Comparison of ENCODE assay signal across 8 cellular contexts in genomic region chr14:77760381-77761204, GRCh38. TPM values are rescaled to one million over a fixed set of nuclear protein-coding genes. Genes with fewer than 3 reads are reported as not detected.
DNase-seq lines count a peak whose midpoint lies in the region; ATAC-seq, FAIRE-seq and TF ChIP-seq lines count a peak whose summit lies in the region.

Gene SNW1, minus strand, starts transcription at chr14:77761156. Its CDS starts 29 bp downstream, at chr14:77761127.

- H3K4me2 ChIP-seq in endothelial cell of umbilical vein (ENCODE audit: insufficient read depth, low read length): peak within 1 kb of the TSS; percentile 94

- H3K9me1 ChIP-seq in endothelial cell of umbilical vein (replicated peaks; ENCODE audit: control insufficient read depth, extremely low read depth, insufficient read depth, low read length): no peaks in the 10 kb centered on the region

- peak within 1 kb of the TSS; percentile 79 to 93 (median 82) for H3K4me3 ChIP-seq in endothelial cell of umbilical vein (replicated peaks in 1 of 3; ENCODE audit: insufficient read depth in 1 of 3, low read depth in 1 of 3, low read length in 3 of 3)

- TF ChIP-seq CTCF in C4-2B (conservative IDR thresholded peaks at IDR 0.05) (no peak), endothelial cell of umbilical vein (IDR thresholded peaks at IDR 0.05; ENCODE audit: extremely low read depth in 1 of 2, insufficient read depth in 1 of 2, low read depth in 1 of 2, low read length in 2 of 2) (no peak), mesothelial cell of epicardium (IDR thresholded peaks at IDR 0.05; ENCODE audit: unreplicated experiment) (no peak)

- FAIRE-seq in GM19239 (lab: Jason Lieb, UNC) (peak; percentile 99), endothelial cell of umbilical vein (lab: Jason Lieb, UNC) (peak; percentile 98)

- H3K79me2 ChIP-seq in endothelial cell of umbilical vein (ENCODE audit: control insufficient read depth, insufficient read depth, low read length): peaks cover 52% of the 10 kb centered on the region

- intact Hi-C loops in endothelial cell of umbilical vein (cut with micrococcal nuclease): loop anchor here (1.0 to 5.0 kb wide), 5 partner anchors 21 to 838 kb away; partner anchors contain the start of genes ADCK1, ALKBH1 and SLIRP

- TSS peak; percentile 88 for BruUV-seq in endothelial cell of umbilical vein (replicated peaks; lab: Mats Ljungman, UMichigan)

- peaks cover 8% of the 10 kb centered on the region for H3K4me1 ChIP-seq in endothelial cell of umbilical vein (ENCODE audit: control insufficient read depth, extremely low read depth, insufficient read depth, low read length)

- DNase-seq in GM19239 (ENCODE audit: insufficient read length, low spot score): peak; percentile 90
- peak; percentile 89 for DNase-seq in NK-92 treated with Interleukin-12 subunit alpha and Interleukin-12 subunit beta, amount 100 ng/mL, for 24 hours (lab: John Stamatoyannopoulos, UW)
- DNase-seq in activated CD8-positive, alpha-beta memory T cell treated with anti-CD3 and anti-CD28 coated beads, Interleukin-2, amount 50 U/mL, for 4 hours: peak; percentile 87
- DNase-seq in endothelial cell of umbilical vein (ENCODE audit: low read depth, low spot score): peak; percentile 96
- DNase-seq in mesothelial cell of epicardium (ENCODE audit: low spot score in 2 of 2, unreplicated experiment in 2 of 2): peak; percentile 86 to 91
- peak; percentile 86 to 90 for DNase-seq in stimulated activated CD8-positive, alpha-beta memory T cell treated with anti-CD3 and anti-CD28 coated beads, Interleukin-15, amount 100 ng/mL, for 48 hours (ENCODE audit: low read depth in 2 of 2)

- ATAC-seq in HG03457 (IDR thresholded peaks at IDR 0.05; ENCODE audit: unreplicated experiment): peak; percentile 88

- no peaks in the 10 kb centered on the region for H3K9me3 Mint-ChIP-seq in mesothelial cell of epicardium

- POLR2A ChIA-PET in endothelial cell of umbilical vein (lab: Charles Lee): interaction anchor here (0.9 kb wide), 1 partner anchor 9 kb away, joined by 3 read pairs; no protein-coding TSS in a partner anchor

- H3K27ac Mint-ChIP-seq in mesothelial cell of epicardium: peak within 1 kb of the TSS; percentile 98

- CTCF ChIA-PET in endothelial cell of umbilical vein (lab: Charles Lee): interaction anchor here (0.6 to 2.7 kb wide), 6 partner anchors 9 to 806 kb away, joined by 3 to 16 read pairs (median 5); partner anchors contain the start of gene ADCK1

- H3K27ac ChIP-seq in C4-2B: peak within 1 kb of the TSS; percentile 84
- peak within 1 kb of the TSS; percentile 94 for H3K27ac ChIP-seq in endothelial cell of umbilical vein (ENCODE audit: insufficient read depth, low read depth, low read length)

- peak within 1 kb of the TSS; percentile 99 for H3K4me3 Mint-ChIP-seq in mesothelial cell of epicardium

- peak within 1 kb of the TSS; percentile 98 for H3K9ac ChIP-seq in endothelial cell of umbilical vein (replicated peaks; ENCODE audit: extremely low read depth, insufficient read depth, low read length)

- H3K36me3 Mint-ChIP-seq in mesothelial cell of epicardium: peaks cover 13% of the 10 kb centered on the region

- H3K4me1 Mint-ChIP-seq in mesothelial cell of epicardium: peaks cover 21% of the 10 kb centered on the region

- no peaks in the 10 kb centered on the region for H3K36me3 ChIP-seq in endothelial cell of umbilical vein (ENCODE audit: control insufficient read depth in 2 of 2, extremely low read depth in 1 of 2, insufficient read depth in 2 of 2, low read length in 2 of 2)

- TF ChIP-seq POLR2A in endothelial cell of umbilical vein (IDR thresholded peaks at IDR 0.05; ENCODE audit: low read depth, low read length): peak; percentile 82

- dilution Hi-C loops in endothelial cell of umbilical vein (cut with MboI; ENCODE audit: extremely low pct_ligation_motif_present, low sequenced_read_pairs): no loop called here

- H4K20me1 ChIP-seq in endothelial cell of umbilical vein (replicated peaks; ENCODE audit: control insufficient read depth, extremely low read depth, insufficient read depth, low read length): no peaks in the 10 kb centered on the region

- no peaks in the 10 kb centered on the region for H3K27me3 Mint-ChIP-seq in mesothelial cell of epicardium (ENCODE audit: low read depth)

- H2AFZ ChIP-seq in endothelial cell of umbilical vein (ENCODE audit: low read depth, low read length): peak within 1 kb of the TSS; percentile 97

- no peaks in the 10 kb centered on the region for H3K27me3 ChIP-seq in endothelial cell of umbilical vein (ENCODE audit: control insufficient read depth in 2 of 2, insufficient read depth in 2 of 2, low read length in 2 of 2)

- H3K9me3 ChIP-seq in endothelial cell of umbilical vein (replicated peaks; ENCODE audit: control insufficient read depth, insufficient read depth, low read length): no peaks in the 10 kb centered on the region

TF ChIP-seq in endothelial cell of umbilical vein, 7 proteins besides CTCF, POLR2A, EP300 and RAD21:
- TF ChIP-seq POLR2AphosphoS5 (IDR thresholded peaks at IDR 0.05; ENCODE audit: insufficient read depth, low read depth, low read length) (peak; percentile 67), GATA2 (IDR thresholded peaks at IDR 0.05; ENCODE audit: insufficient read depth, insufficient read length, low read depth, low read length) (no peak), EZH2 (IDR thresholded peaks at IDR 0.05; ENCODE audit: borderline replicate concordance, low read depth, low read length, severe bottlenecking) (no peak)
TF ChIP-seq in endothelial cell of umbilical vein: peak in this region for 1.

RNA-seq across cellular contexts. Expression of gene SNW1, which starts in this region (rescaled TPM):
- total RNA-seq in endothelial cell of umbilical vein (96.3 and 104 TPM in 2 replicates), mesothelial cell of epicardium (79.7 to 82.9 TPM (median 82.4 TPM) in 3 replicates)
- polyA plus RNA-seq in endothelial cell of umbilical vein: 9.5 and 14.3 TPM in 2 replicates
- 28.3 and 29.9 TPM in 2 replicates for polyA plus RNA-seq in endothelial cell of umbilical vein (2011; cell fraction: cytosol; rRNA removed)
- polyA plus RNA-seq in endothelial cell of umbilical vein (2011; cell fraction: nucleus; rRNA removed): 37.8 and 44.6 TPM in 2 replicates
- polyA plus RNA-seq in endothelial cell of umbilical vein (2012): 58.6 and 84.1 TPM in 2 replicates
- polyA minus RNA-seq in endothelial cell of umbilical vein: 22.4 and 27.9 TPM in 2 replicates
- polyA minus RNA-seq in endothelial cell of umbilical vein (2011; cell fraction: cytosol; rRNA and poly(A)+ RNA removed): 32.7 TPM
- polyA minus RNA-seq in endothelial cell of umbilical vein (2011; cell fraction: nucleus; rRNA and poly(A)+ RNA removed): 10.9 and 14.0 TPM in 2 replicates

Comparison
In these comparisons a context has a peak if more than half of its experiments do, and no peak if none do; other contexts are left out.
1. Peak in every context shown above with its lines: DNase-seq, ATAC-seq, H3K4me3 ChIP-seq and H3K27ac ChIP-seq.